1 cellular context compared by ENCODE assay signal in the genomic region with DNA sequence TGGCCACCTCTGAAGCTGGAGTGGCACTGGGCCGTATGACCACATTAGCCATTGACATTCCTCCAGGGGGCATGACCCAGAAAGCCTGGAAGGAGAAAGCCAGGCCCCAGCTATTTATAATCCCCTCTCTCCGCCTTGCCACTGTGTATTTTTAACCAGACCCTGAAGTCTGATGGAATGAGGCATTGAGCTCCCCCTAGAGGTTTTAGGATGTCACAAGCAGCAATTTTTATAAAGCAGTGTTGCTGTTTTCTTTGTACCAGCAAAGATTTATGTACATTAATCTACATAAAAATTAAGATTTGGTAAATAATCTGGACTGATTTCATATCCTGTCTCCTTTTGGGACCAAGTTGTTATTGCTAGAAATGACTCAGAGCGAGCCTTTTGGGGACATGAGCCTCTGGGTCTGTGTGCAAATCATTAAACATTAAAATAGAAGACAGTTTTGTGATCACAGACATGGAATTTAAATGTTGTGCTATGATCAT.
TF ChIP-seq lines count a peak whose summit lies in the region.

No MANE protein-coding gene starts in this region.

TF ChIP-seq in K562, 482 proteins besides CTCF, POLR2A, EP300 and RAD21 (continued from another document):
- TF ChIP-seq, protein P1, sequence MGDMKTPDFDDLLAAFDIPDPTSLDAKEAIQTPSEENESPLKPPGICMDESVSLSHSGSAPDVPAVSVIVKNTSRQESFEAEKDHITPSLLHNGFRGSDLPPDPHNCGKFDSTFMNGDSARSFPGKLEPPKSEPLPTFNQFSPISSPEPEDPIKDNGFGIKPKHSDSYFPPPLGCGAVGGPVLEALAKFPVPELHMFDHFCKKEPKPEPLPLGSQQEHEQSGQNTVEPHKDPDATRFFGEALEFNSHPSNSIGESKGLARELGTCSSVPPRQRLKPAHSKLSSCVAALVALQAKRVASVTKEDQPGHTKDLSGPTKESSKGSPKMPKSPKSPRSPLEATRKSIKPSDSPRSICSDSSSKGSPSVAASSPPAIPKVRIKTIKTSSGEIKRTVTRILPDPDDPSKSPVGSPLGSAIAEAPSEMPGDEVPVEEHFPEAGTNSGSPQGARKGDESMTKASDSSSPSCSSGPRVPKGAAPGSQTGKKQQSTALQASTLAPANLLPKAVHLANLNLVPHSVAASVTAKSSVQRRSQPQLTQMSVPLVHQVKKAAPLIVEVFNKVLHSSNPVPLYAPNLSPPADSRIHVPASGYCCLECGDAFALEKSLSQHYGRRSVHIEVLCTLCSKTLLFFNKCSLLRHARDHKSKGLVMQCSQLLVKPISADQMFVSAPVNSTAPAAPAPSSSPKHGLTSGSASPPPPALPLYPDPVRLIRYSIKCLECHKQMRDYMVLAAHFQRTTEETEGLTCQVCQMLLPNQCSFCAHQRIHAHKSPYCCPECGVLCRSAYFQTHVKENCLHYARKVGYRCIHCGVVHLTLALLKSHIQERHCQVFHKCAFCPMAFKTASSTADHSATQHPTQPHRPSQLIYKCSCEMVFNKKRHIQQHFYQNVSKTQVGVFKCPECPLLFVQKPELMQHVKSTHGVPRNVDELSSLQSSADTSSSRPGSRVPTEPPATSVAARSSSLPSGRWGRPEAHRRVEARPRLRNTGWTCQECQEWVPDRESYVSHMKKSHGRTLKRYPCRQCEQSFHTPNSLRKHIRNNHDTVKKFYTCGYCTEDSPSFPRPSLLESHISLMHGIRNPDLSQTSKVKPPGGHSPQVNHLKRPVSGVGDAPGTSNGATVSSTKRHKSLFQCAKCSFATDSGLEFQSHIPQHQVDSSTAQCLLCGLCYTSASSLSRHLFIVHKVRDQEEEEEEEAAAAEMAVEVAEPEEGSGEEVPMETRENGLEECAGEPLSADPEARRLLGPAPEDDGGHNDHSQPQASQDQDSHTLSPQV (IDR thresholded peaks at IDR 0.05), result 0 out of 2 replicates have a peak, but pooled peaks have one; percentile 6
- no peak for TF ChIP-seq PRMT5 (CRISPR knock-in tag; IDR thresholded peaks at IDR 0.05)
- peak; percentile 38; the same call in 1 of the 2 replicates for TF ChIP-seq SMC3 (conservative IDR thresholded peaks at IDR 0.05; ENCODE audit: insufficient read depth, low read depth, low read length)
- TF ChIP-seq KLF16 (IDR thresholded peaks at IDR 0.05), result peak; percentile 35; the same call in 1 of the 2 replicates
